36 cellular contexts compared by ENCODE assay signal in the genomic region with DNA sequence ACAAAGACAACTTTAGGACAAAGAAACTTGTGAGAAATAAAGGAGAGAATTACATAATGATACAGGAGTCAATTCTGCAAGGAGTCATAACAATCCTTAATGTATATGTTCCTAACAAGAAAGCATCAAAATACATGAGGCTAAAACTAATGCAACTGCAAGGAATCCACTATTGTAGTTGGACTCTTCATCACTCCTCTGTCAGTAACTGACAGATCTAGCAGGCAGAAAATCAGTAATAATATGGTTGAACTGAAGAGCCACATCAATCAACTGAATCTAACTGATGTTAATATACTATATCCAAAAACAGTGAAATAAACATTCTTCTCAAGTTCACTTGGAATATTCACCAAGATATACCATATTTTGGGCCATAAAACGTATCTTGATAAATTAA.
"Had no signal": no experiment of that assay in that cellular context is flagged by ENCODE, and none has a peak within 500 bp of the region (broad histone marks: within the 10 kb centered on the region; RNA-seq: fewer than 3 reads in every experiment).

No MANE protein-coding gene starts in this region.

- H3K27ac ChIP-seq: adrenal gland, ascending aorta, body of pancreas, brain microvascular endothelial cell, breast epithelium, cardiac muscle cell had no signal

- H3K36me3 ChIP-seq: adrenal gland, ascending aorta, brain microvascular endothelial cell, breast epithelium, cardiac muscle cell had no signal

- H3K27me3 ChIP-seq: adrenal gland, ascending aorta, body of pancreas, brain microvascular endothelial cell, breast epithelium, cardiac muscle cell had no signal

- H3K4me3 Mint-ChIP-seq: activated naive CD4-positive, alpha-beta T cell treated with anti-CD3 and anti-CD28 coated beads, Interleukin-2, amount 10 ng/mL, durations not matched to agents 7 days and 5 days; activated naive CD4-positive, alpha-beta T cell treated with anti-CD3 and anti-CD28 coated beads, Interleukin-2, amount 50 U/mL, for 24 hours; activated naive CD8-positive, alpha-beta T cell; activated naive CD8-positive, alpha-beta T cell treated with anti-CD3 and anti-CD28 coated beads for 36 hours; activated naive CD8-positive, alpha-beta T cell treated with anti-CD3 and anti-CD28 coated beads, Interleukin-2, amount 10 ng/mL, durations not matched to agents 7 days and 5 days; activated naive CD8-positive, alpha-beta T cell treated with anti-CD3 and anti-CD28 coated beads, Interleukin-2, amount 50 U/mL, for 24 hours; activated T-cell treated with anti-CD3 and anti-CD28 coated beads, Interleukin-2, amount 50 U/mL, for 24 hours; activated T-cell treated with anti-CD3 and anti-CD28 coated beads, Interleukin-2, amount 50 U/mL, for 4 hours; activated T-cell treated with anti-CD3 and anti-CD28 coated beads, Interleukin-2, amount 50 U/mL, for 72 hours; activated T-helper 1 cell treated with anti-CD3 and anti-CD28 coated beads, Interleukin-12 subunit alpha, Interleukin-12 subunit beta, Interleukin-2, Interleukin-4 antibody, amounts not matched to agents 30 ng/mL and 10 ng/mL and 1 ng/mL, durations not matched to agents 14 hours and 24 hours and 36 hours; activated T-helper 17 cell treated with anti-CD3 and anti-CD28 coated beads, Interleukin-2, amount 50 U/mL, for 72 hours; brain; central memory CD8-positive, alpha-beta T cell had no signal

- H3K9me3 ChIP-seq: adrenal gland, ascending aorta, body of pancreas had no signal

- DNase-seq: activated effector memory CD4-positive, alpha-beta T cell treated with anti-CD3 and anti-CD28 coated beads, Interleukin-2, amount 50 U/mL, for 16 hours; activated effector memory CD4-positive, alpha-beta T cell treated with Interleukin-2 at 50 U/mL for 16 hours; activated gamma-delta T cell; activated gamma-delta T cell treated with Interleukin-2 at 50 U/mL for 16 hours; activated naive CD4-positive, alpha-beta T cell; activated naive CD4-positive, alpha-beta T cell treated with anti-CD3 and anti-CD28 coated beads, Interleukin-2, amount 10 ng/mL, durations not matched to agents 7 days and 5 days; activated naive CD4-positive, alpha-beta T cell treated with Interleukin-2 at 50 U/mL for 16 hours; activated naive CD8-positive, alpha-beta T cell treated with anti-CD3 and anti-CD28 coated beads for 36 hours; activated naive CD8-positive, alpha-beta T cell treated with anti-CD3 and anti-CD28 coated beads, Interleukin-2, amount 10 ng/mL, durations not matched to agents 7 days and 5 days; activated naive CD8-positive, alpha-beta T cell treated with anti-CD3 and anti-CD28 coated beads, Interleukin-2, amount 50 U/mL, for 24 hours; activated T-cell treated with anti-CD3 and anti-CD28 coated beads, Interleukin-2, amount 50 U/mL, for 1 hour; activated T-cell treated with anti-CD3 and anti-CD28 coated beads, Interleukin-2, amount 50 U/mL, for 24 hours; activated T-cell treated with anti-CD3 and anti-CD28 coated beads, Interleukin-2, amount 50 U/mL, for 4 hours; activated T-cell treated with anti-CD3 and anti-CD28 coated beads, Interleukin-2, amount 50 U/mL, for 48 hours; activated T-cell treated with anti-CD3 and anti-CD28 coated beads, Interleukin-2, amount 50 U/mL, for 72 hours; adrenal gland; amniotic stem cell; amygdala; anterior cingulate cortex; aorta; body of pancreas; brain microvascular endothelial cell; caudate nucleus; central memory CD4-positive, alpha-beta T cell; cerebellar nuclear complex had no signal

- H3K27me3 Mint-ChIP-seq: activated naive CD4-positive, alpha-beta T cell treated with anti-CD3 and anti-CD28 coated beads, Interleukin-2, amount 10 ng/mL, durations not matched to agents 7 days and 5 days; activated naive CD4-positive, alpha-beta T cell treated with anti-CD3 and anti-CD28 coated beads, Interleukin-2, amount 50 U/mL, for 24 hours; activated naive CD8-positive, alpha-beta T cell; activated naive CD8-positive, alpha-beta T cell treated with anti-CD3 and anti-CD28 coated beads for 36 hours; activated naive CD8-positive, alpha-beta T cell treated with anti-CD3 and anti-CD28 coated beads, Interleukin-2, amount 10 ng/mL, durations not matched to agents 7 days and 5 days; activated naive CD8-positive, alpha-beta T cell treated with anti-CD3 and anti-CD28 coated beads, Interleukin-2, amount 50 U/mL, for 24 hours; activated T-cell treated with anti-CD3 and anti-CD28 coated beads, Interleukin-2, amount 50 U/mL, for 24 hours; activated T-helper 17 cell treated with anti-CD3 and anti-CD28 coated beads, Interleukin-2, amount 50 U/mL, for 72 hours; central memory CD8-positive, alpha-beta T cell had no signal

- H3K4me3 ChIP-seq: adrenal gland, ascending aorta, body of pancreas, breast epithelium, cardiac muscle cell had no signal

- H3K9me3 Mint-ChIP-seq: activated naive CD8-positive, alpha-beta T cell treated with anti-CD3 and anti-CD28 coated beads, Interleukin-2, amount 10 ng/mL, durations not matched to agents 7 days and 5 days; activated naive CD8-positive, alpha-beta T cell treated with anti-CD3 and anti-CD28 coated beads, Interleukin-2, amount 50 U/mL, for 24 hours; activated T-helper 1 cell treated with anti-CD3 and anti-CD28 coated beads, Interleukin-12 subunit alpha, Interleukin-12 subunit beta, Interleukin-2, Interleukin-4 antibody, amounts not matched to agents 30 ng/mL and 10 ng/mL and 1 ng/mL, durations not matched to agents 14 hours and 24 hours and 36 hours had no signal

- H3K36me3 Mint-ChIP-seq: activated naive CD4-positive, alpha-beta T cell treated with anti-CD3 and anti-CD28 coated beads, Interleukin-2, amount 10 ng/mL, durations not matched to agents 7 days and 5 days; activated naive CD4-positive, alpha-beta T cell treated with anti-CD3 and anti-CD28 coated beads, Interleukin-2, amount 50 U/mL, for 24 hours; activated naive CD4-positive, alpha-beta T cell treated with anti-CD3 and anti-CD28 coated beads, Interleukin-2, amount 50 U/mL, for 72 hours; activated naive CD8-positive, alpha-beta T cell; activated naive CD8-positive, alpha-beta T cell treated with anti-CD3 and anti-CD28 coated beads for 36 hours; activated naive CD8-positive, alpha-beta T cell treated with anti-CD3 and anti-CD28 coated beads, Interleukin-2, amount 10 ng/mL, durations not matched to agents 7 days and 5 days; brain had no signal

- ATAC-seq: activated naive CD4-positive, alpha-beta T cell treated with anti-CD3 and anti-CD28 coated beads, Interleukin-2, amount 50 U/mL, for 72 hours; activated naive CD8-positive, alpha-beta T cell treated with anti-CD3 and anti-CD28 coated beads, Interleukin-2, amount 50 U/mL, for 24 hours; activated T-cell treated with anti-CD3 and anti-CD28 coated beads, Interleukin-2, amount 50 U/mL, for 4 hours; activated T-cell treated with anti-CD3 and anti-CD28 coated beads, Interleukin-2, amount 50 U/mL, for 72 hours; activated T-helper 17 cell treated with anti-CD3 and anti-CD28 coated beads, Interleukin-2, amount 50 U/mL, for 72 hours; body of pancreas had no signal

- H3K27ac Mint-ChIP-seq: activated naive CD4-positive, alpha-beta T cell treated with anti-CD3 and anti-CD28 coated beads, Interleukin-2, amount 10 ng/mL, durations not matched to agents 7 days and 5 days; activated naive CD4-positive, alpha-beta T cell treated with anti-CD3 and anti-CD28 coated beads, Interleukin-2, amount 50 U/mL, for 24 hours; activated naive CD4-positive, alpha-beta T cell treated with anti-CD3 and anti-CD28 coated beads, Interleukin-2, amount 50 U/mL, for 72 hours; activated naive CD8-positive, alpha-beta T cell; activated naive CD8-positive, alpha-beta T cell treated with anti-CD3 and anti-CD28 coated beads for 36 hours; activated naive CD8-positive, alpha-beta T cell treated with anti-CD3 and anti-CD28 coated beads, Interleukin-2, amount 10 ng/mL, durations not matched to agents 7 days and 5 days; activated naive CD8-positive, alpha-beta T cell treated with anti-CD3 and anti-CD28 coated beads, Interleukin-2, amount 50 U/mL, for 24 hours; activated T-cell treated with anti-CD3 and anti-CD28 coated beads, Interleukin-2, amount 50 U/mL, for 24 hours; activated T-cell treated with anti-CD3 and anti-CD28 coated beads, Interleukin-2, amount 50 U/mL, for 72 hours; activated T-helper 1 cell treated with anti-CD3 and anti-CD28 coated beads, Interleukin-12 subunit alpha, Interleukin-12 subunit beta, Interleukin-2, Interleukin-4 antibody, amounts not matched to agents 30 ng/mL and 10 ng/mL and 1 ng/mL, durations not matched to agents 14 hours and 24 hours and 36 hours; activated T-helper 17 cell treated with anti-CD3 and anti-CD28 coated beads, Interleukin-2, amount 50 U/mL, for 72 hours; activated T-helper 2 cell treated with anti-CD3 and anti-CD28 coated beads, Interferon-gamma antibody, Interleukin-2, Interleukin-4, amounts not matched to agents 10 μg/mL and 5 μg/mL and 100 μg/mL, durations not matched to agents 14 hours and 24 hours and 36 hours; brain had no signal

- H3K4me1 Mint-ChIP-seq: activated naive CD4-positive, alpha-beta T cell treated with anti-CD3 and anti-CD28 coated beads, Interleukin-2, amount 10 ng/mL, durations not matched to agents 7 days and 5 days; activated naive CD4-positive, alpha-beta T cell treated with anti-CD3 and anti-CD28 coated beads, Interleukin-2, amount 50 U/mL, for 24 hours; activated naive CD8-positive, alpha-beta T cell treated with anti-CD3 and anti-CD28 coated beads for 36 hours; activated naive CD8-positive, alpha-beta T cell treated with anti-CD3 and anti-CD28 coated beads, Interleukin-2, amount 10 ng/mL, durations not matched to agents 7 days and 5 days; activated naive CD8-positive, alpha-beta T cell treated with anti-CD3 and anti-CD28 coated beads, Interleukin-2, amount 50 U/mL, for 24 hours; activated T-helper 17 cell treated with anti-CD3 and anti-CD28 coated beads, Interleukin-2, amount 50 U/mL, for 72 hours; central memory CD8-positive, alpha-beta T cell had no signal
